In genomic region chr10:113488186-113488585, GRCh38 we compare ENCODE assay signal across 32 cellular contexts.
"Had no signal": no experiment of that assay in that cellular context is flagged by ENCODE, and none has a peak within 500 bp of the region (broad histone marks: within the 10 kb centered on the region; RNA-seq: fewer than 3 reads in every experiment).

No MANE protein-coding gene starts in this region.

- H3K9me3 ChIP-seq: adrenal gland, ascending aorta, body of pancreas, breast epithelium had no signal

- DNase-seq: activated effector memory CD4-positive, alpha-beta T cell treated with anti-CD3 and anti-CD28 coated beads, Interleukin-2, amount 50 U/mL, for 16 hours; activated effector memory CD4-positive, alpha-beta T cell treated with Interleukin-2 at 50 U/mL for 16 hours; activated gamma-delta T cell; activated gamma-delta T cell treated with Interleukin-2 at 50 U/mL for 16 hours; activated naive CD4-positive, alpha-beta T cell; activated naive CD4-positive, alpha-beta T cell treated with anti-CD3 and anti-CD28 coated beads for 36 hours; activated naive CD4-positive, alpha-beta T cell treated with anti-CD3 and anti-CD28 coated beads, Interleukin-2, amount 10 ng/mL, durations not matched to agents 7 days and 5 days; activated naive CD4-positive, alpha-beta T cell treated with anti-CD3 and anti-CD28 coated beads, Interleukin-2, amount 50 U/mL, for 16 hours; activated naive CD4-positive, alpha-beta T cell treated with Interleukin-2 at 50 U/mL for 16 hours; activated naive CD8-positive, alpha-beta T cell treated with anti-CD3 and anti-CD28 coated beads for 36 hours; activated naive CD8-positive, alpha-beta T cell treated with anti-CD3 and anti-CD28 coated beads, Interleukin-2, amount 10 ng/mL, durations not matched to agents 7 days and 5 days; activated naive CD8-positive, alpha-beta T cell treated with anti-CD3 and anti-CD28 coated beads, Interleukin-2, amount 50 U/mL, for 24 hours; activated T-cell treated with anti-CD3 and anti-CD28 coated beads, Interleukin-2, amount 50 U/mL, for 1 hour; activated T-cell treated with anti-CD3 and anti-CD28 coated beads, Interleukin-2, amount 50 U/mL, for 24 hours; activated T-cell treated with anti-CD3 and anti-CD28 coated beads, Interleukin-2, amount 50 U/mL, for 4 hours; activated T-cell treated with anti-CD3 and anti-CD28 coated beads, Interleukin-2, amount 50 U/mL, for 48 hours; activated T-cell treated with anti-CD3 and anti-CD28 coated beads, Interleukin-2, amount 50 U/mL, for 72 hours; adrenal gland; amniotic stem cell; amygdala; anterior cingulate cortex; aorta; body of pancreas; brain microvascular endothelial cell; caudate nucleus; central memory CD4-positive, alpha-beta T cell; cerebellar nuclear complex had no signal

- H3K27ac ChIP-seq: adrenal gland, ascending aorta, body of pancreas, brain microvascular endothelial cell, breast epithelium, cardiac muscle cell had no signal

- H3K36me3 ChIP-seq: adrenal gland, ascending aorta, brain microvascular endothelial cell, breast epithelium, cardiac muscle cell had no signal

- H3K4me1 ChIP-seq: adrenal gland, body of pancreas, breast epithelium had no signal

- ATAC-seq: activated naive CD4-positive, alpha-beta T cell treated with anti-CD3 and anti-CD28 coated beads, Interleukin-2, amount 50 U/mL, for 72 hours; activated naive CD8-positive, alpha-beta T cell treated with anti-CD3 and anti-CD28 coated beads, Interleukin-2, amount 50 U/mL, for 24 hours; activated T-cell treated with anti-CD3 and anti-CD28 coated beads, Interleukin-2, amount 50 U/mL, for 4 hours; activated T-cell treated with anti-CD3 and anti-CD28 coated beads, Interleukin-2, amount 50 U/mL, for 72 hours; activated T-helper 17 cell treated with anti-CD3 and anti-CD28 coated beads, Interleukin-2, amount 50 U/mL, for 72 hours; body of pancreas had no signal

- H3K27me3 ChIP-seq: adrenal gland, ascending aorta, body of pancreas, brain microvascular endothelial cell, breast epithelium had no signal

- H3K4me3 ChIP-seq: adrenal gland, ascending aorta, body of pancreas, breast epithelium, cardiac muscle cell had no signal
